18 cellular contexts compared by ENCODE assay signal in genomic region chrX:35046646-35047231, GRCh38.
A peak's percentile ranks its signal among the peaks of the same experiment; 100 is the strongest.
DNase-seq lines count a peak whose midpoint lies in the region; ATAC-seq and TF ChIP-seq lines count a peak whose summit lies in the region.
"Had no signal": no experiment of that assay in that cellular context is flagged by ENCODE, and none has a peak within 500 bp of the region (broad histone marks: within the 10 kb centered on the region; RNA-seq: fewer than 3 reads in every experiment).

No MANE protein-coding gene starts in this region.

- TF ChIP-seq CTCF in fibroblast of villous mesenchyme (IDR thresholded peaks at IDR 0.05; ENCODE audit: insufficient read depth, low read depth, low read length): no peak

- no peaks in the 10 kb centered on the region for H3K36me3 Mint-ChIP-seq in T-helper 17 cell (ENCODE audit: low read depth)
- H3K36me3 Mint-ChIP-seq: CD14-positive monocyte had no signal

- no peak overlapping the region for H3K4me3 Mint-ChIP-seq in T-helper 17 cell
- H3K4me3 Mint-ChIP-seq: CD14-positive monocyte, H9 had no signal

- ATAC-seq in T-helper 17 cell: no peak
- ATAC-seq: HepG2 had no signal

- DNase-seq in AG08396 (ENCODE audit: low spot score) (peak; percentile 7), M059J (ENCODE audit: low read depth) (peak; percentile 49), fibroblast of villous mesenchyme (ENCODE audit: low read depth) (peak; percentile 8), pulmonary artery endothelial cell (ENCODE audit: low read depth, low spot score) (peak; percentile 5), cerebellar nuclear complex (lab: John Stamatoyannopoulos, UW) (no peak), T-helper 17 cell (no peak)
- DNase-seq in activated effector memory CD4-positive, alpha-beta T cell treated with Interleukin-2 at 50 U/mL for 16 hours: no peak
- DNase-seq in effector CD4-positive, alpha-beta T cell: no peak
- DNase-seq: 8988T, COR-L47, DMS153, H9, MG63, NCI-H2029, NCI-H510A treated with DMSO at 0.1 percent for 48 hours, Peyer's patch had no signal

- H3K27me3 Mint-ChIP-seq in T-helper 17 cell: no peaks in the 10 kb centered on the region

- no peaks in the 10 kb centered on the region for H3K4me1 Mint-ChIP-seq in T-helper 17 cell
- H3K4me1 Mint-ChIP-seq: CD14-positive monocyte, H9 had no signal

- H3K9me3 ChIP-seq in T-helper 17 cell (ENCODE audit: control insufficient read depth, low read length, poor library complexity, severe bottlenecking): no peaks in the 10 kb centered on the region
- H3K9me3 ChIP-seq: MG63, Peyer's patch had no signal

- no peak overlapping the region for H3K4me3 ChIP-seq in fibroblast of villous mesenchyme (ENCODE audit: low read depth, low read length)
- H3K4me3 ChIP-seq: MG63, Peyer's patch had no signal

- no peak overlapping the region for H3K27ac Mint-ChIP-seq in T-helper 17 cell
- H3K27ac Mint-ChIP-seq: CD14-positive monocyte, H9 had no signal

Comparison
In these comparisons a context has a peak if more than half of its experiments do, and no peak if none do; other contexts are left out.
1. DNase-seq: peak in AG08396 (single experiment), M059J (single experiment), fibroblast of villous mesenchyme (single experiment) and pulmonary artery endothelial cell (single experiment); none in activated effector memory CD4-positive, alpha-beta T cell treated with Interleukin-2 at 50 U/mL for 16 hours (single experiment), cerebellar nuclear complex (0 of 2), T-helper 17 cell (0 of 3) and effector CD4-positive, alpha-beta T cell (single experiment).